Comparison of ENCODE assay signal across 8 cellular contexts in genomic region chr22:41834005-41834975, GRCh38. TPM values are rescaled to one million over a fixed set of nuclear protein-coding genes. Genes with fewer than 3 reads are reported as not detected.
DNase-seq lines count a peak whose midpoint lies in the region; ATAC-seq and TF ChIP-seq lines count a peak whose summit lies in the region.

No MANE protein-coding gene starts in this region.

- no peaks in the 10 kb centered on the region for H3K27me3 Mint-ChIP-seq in activated CD4-positive, alpha-beta T cell treated with anti-CD3 and anti-CD28 coated beads, Interleukin-2, amount 10 ng/mL, durations not matched to agents 7 days and 5 days
- H3K27me3 Mint-ChIP-seq in stimulated activated naive B cell treated with anti-CD40 and anti-IgM and Interleukin-4, amounts not matched to agents 10 μg/mL and 1 μg/mL and 100 μg/mL, for 72 hours, result no peaks in the 10 kb centered on the region

- intact Hi-C loops in left colon (cut with DNase I, micrococcal nuclease), result no loop called here

- H3K27me3 ChIP-seq in iPS DF 6.9 (ENCODE audit: control insufficient read depth, insufficient read depth, low read length), result no peaks in the 10 kb centered on the region

- no peaks in the 10 kb centered on the region; the same call in 1 of the 2 replicates for H3K4me1 ChIP-seq in iPS DF 6.9 (ENCODE audit: control insufficient read depth, insufficient read depth, low read length)

- no peak for TF ChIP-seq CTCF in WI38 (IDR thresholded peaks at IDR 0.05; ENCODE audit: low read depth, low read length)

- peaks cover 69% of the 10 kb centered on the region for H3K36me3 Mint-ChIP-seq in activated CD4-positive, alpha-beta T cell treated with anti-CD3 and anti-CD28 coated beads, Interleukin-2, amount 10 ng/mL, durations not matched to agents 7 days and 5 days (ENCODE audit: low read depth)
- peaks cover 50 to 68% of the 10 kb centered on the region in 2 donors for H3K36me3 Mint-ChIP-seq in stimulated activated naive B cell treated with anti-CD40 and anti-IgM and Interleukin-4, amounts not matched to agents 10 μg/mL and 1 μg/mL and 100 μg/mL, for 72 hours

- H3K27ac ChIP-seq in iPS DF 6.9 (ENCODE audit: low read length), result no peak overlapping the region

- H3K4me3 Mint-ChIP-seq in activated CD4-positive, alpha-beta T cell treated with anti-CD3 and anti-CD28 coated beads, Interleukin-2, amount 10 ng/mL, durations not matched to agents 7 days and 5 days, result peak overlapping the region; percentile 90
- H3K4me3 Mint-ChIP-seq in stimulated activated naive B cell treated with anti-CD40 and anti-IgM and Interleukin-4, amounts not matched to agents 10 μg/mL and 1 μg/mL and 100 μg/mL, for 72 hours, result peak overlapping the region; percentile 99

- peaks cover 6% of the 10 kb centered on the region; the same call in 1 of the 2 replicates for H3K36me3 ChIP-seq in iPS DF 6.9 (ENCODE audit: control insufficient read depth, insufficient read depth, low read length)

- ATAC-seq in stimulated activated naive B cell treated with anti-CD40 and anti-IgM and Interleukin-4, amounts not matched to agents 10 μg/mL and 1 μg/mL and 100 μg/mL, for 72 hours (replicated peaks), result no peak
- ATAC-seq in GM21786 (IDR thresholded peaks at IDR 0.05; ENCODE audit: unreplicated experiment) (no peak), left colon (no peak)

- H3K4me3 ChIP-seq in WI38 (ENCODE audit: low read depth, low read length) (peak overlapping the region; percentile 75), iPS DF 6.9 (ENCODE audit: low read length) (peak overlapping the region; percentile 79)

- CTCF ChIA-PET in activated CD4-positive, alpha-beta T cell treated with anti-CD3 and anti-CD28 coated beads, Interleukin-2, amount 10 ng/mL, durations not matched to agents 7 days and 5 days (lab: Charles Lee), result interaction anchor here (1.7 to 1.8 kb wide), 2 partner anchors 12 to 25 kb away, joined by 4 to 5 read pairs; no protein-coding TSS in a partner anchor

- H3K9me3 Mint-ChIP-seq in activated CD4-positive, alpha-beta T cell treated with anti-CD3 and anti-CD28 coated beads, Interleukin-2, amount 10 ng/mL, durations not matched to agents 7 days and 5 days, result peaks cover 7% of the 10 kb centered on the region
- no peaks in the 10 kb centered on the region for H3K9me3 Mint-ChIP-seq in stimulated activated naive B cell treated with anti-CD40 and anti-IgM and Interleukin-4, amounts not matched to agents 10 μg/mL and 1 μg/mL and 100 μg/mL, for 72 hours

- no CpG with 5 or more reads among the region's 14 CpGs for WGBS in iPS DF 6.9 (ENCODE audit: insufficient coverage, insufficient read length)

- no peaks in the 10 kb centered on the region for H3K9me3 ChIP-seq in iPS DF 6.9 (ENCODE audit: control insufficient read depth, insufficient read depth, low read length)

- DNase-seq in activated CD4-positive, alpha-beta T cell treated with anti-CD3 and anti-CD28 coated beads, Interleukin-2, amount 10 ng/mL, durations not matched to agents 7 days and 5 days, result no peak
- no peak for DNase-seq in activated CD4-positive, alpha-beta T cell treated with anti-CD3 and anti-CD28 coated beads, Interleukin-2, amount 50 U/mL, for 48 hours
- DNase-seq in iPS DF 6.9 (ENCODE audit: low read depth, low spot score), result no peak
- no peak for DNase-seq in stimulated activated naive B cell treated with anti-CD40 and anti-IgM and Interleukin-4, amounts not matched to agents 10 μg/mL and 1 μg/mL and 100 μg/mL, for 72 hours
- DNase-seq in NCI-H1417 treated with DMSO at 0.1 percent for 48 hours (lab: John Stamatoyannopoulos, UW), result no peak
- DNase-seq in left colon, result no peak

- H3K27ac Mint-ChIP-seq in activated CD4-positive, alpha-beta T cell treated with anti-CD3 and anti-CD28 coated beads, Interleukin-2, amount 10 ng/mL, durations not matched to agents 7 days and 5 days, result peak overlapping the region; percentile 90
- peak overlapping the region; percentile 99 for H3K27ac Mint-ChIP-seq in stimulated activated naive B cell treated with anti-CD40 and anti-IgM and Interleukin-4, amounts not matched to agents 10 μg/mL and 1 μg/mL and 100 μg/mL, for 72 hours

- H3K4me1 Mint-ChIP-seq in activated CD4-positive, alpha-beta T cell treated with anti-CD3 and anti-CD28 coated beads, Interleukin-2, amount 10 ng/mL, durations not matched to agents 7 days and 5 days, result peaks cover 61% of the 10 kb centered on the region
- peaks cover 44 to 73% of the 10 kb centered on the region in 2 donors for H3K4me1 Mint-ChIP-seq in stimulated activated naive B cell treated with anti-CD40 and anti-IgM and Interleukin-4, amounts not matched to agents 10 μg/mL and 1 μg/mL and 100 μg/mL, for 72 hours

- POLR2A ChIA-PET in activated CD4-positive, alpha-beta T cell treated with anti-CD3 and anti-CD28 coated beads, Interleukin-2, amount 10 ng/mL, durations not matched to agents 7 days and 5 days (lab: Charles Lee), result interaction anchor here (0.5 kb wide), 1 partner anchor 90 kb away, joined by 4 read pairs; no protein-coding TSS in a partner anchor

RNA-seq across cellular contexts. Expression of gene SREBF2, which starts 1.4 kb away (rescaled TPM):
- 10 to 100 TPM; 92.4 to 95.7 TPM for total RNA-seq in activated CD4-positive, alpha-beta T cell treated with anti-CD3 and anti-CD28 coated beads, Interleukin-2, amount 10 ng/mL, durations not matched to agents 7 days and 5 days
- 100 to 1,000 TPM; 172 to 215 TPM for total RNA-seq in left colon

RNA-seq across cellular contexts. Expression of gene CCDC134, which starts 33.8 kb away (rescaled TPM):
- 10 to 100 TPM; 21.0 to 21.6 TPM for total RNA-seq in activated CD4-positive, alpha-beta T cell treated with anti-CD3 and anti-CD28 coated beads, Interleukin-2, amount 10 ng/mL, durations not matched to agents 7 days and 5 days
- 10 to 100 TPM in 1 of 2 donors, 1 to 10 TPM in 1; 8.8 to 11.0 TPM for total RNA-seq in left colon
